ENCODE assay signal across 4 cellular contexts in the genomic region with DNA sequence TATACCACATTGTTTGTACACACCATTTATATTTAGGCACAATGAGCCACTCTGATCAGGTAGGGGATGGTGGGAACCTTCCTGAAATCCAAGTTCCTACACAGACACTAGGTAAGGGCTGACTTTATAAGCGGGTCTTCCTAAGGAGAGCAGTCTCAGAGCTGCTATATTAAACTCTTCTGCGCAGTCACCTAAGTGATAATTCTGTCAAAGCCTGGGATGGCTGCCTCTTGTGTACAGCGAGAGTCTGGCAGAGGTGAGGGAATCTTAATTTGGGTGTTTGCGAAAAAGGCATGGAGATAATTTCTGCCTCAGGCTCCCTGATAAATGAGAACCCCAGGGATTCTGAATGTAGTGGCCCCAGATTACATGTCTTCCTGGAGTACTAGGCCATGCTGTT.
"Had no signal": no experiment of that assay in that cellular context is flagged by ENCODE, and none has a peak within 500 bp of the region (broad histone marks: within the 10 kb centered on the region; RNA-seq: fewer than 3 reads in every experiment).

No MANE protein-coding gene starts in this region.

- H3K9me3 Mint-ChIP-seq: H9 had no signal

- H3K4me1 Mint-ChIP-seq: GM23338, H9 had no signal

- H3K27ac Mint-ChIP-seq: GM23338, H9 had no signal

- H3K4me2 ChIP-seq: GM23338 had no signal

- DNase-seq: H9, HCEC 1CT, IMR-90 had no signal

- H2AFZ ChIP-seq: GM23338 had no signal

- H3K4me3 ChIP-seq: GM23338 had no signal

- ATAC-seq: GM23338 had no signal

- H3K4me3 Mint-ChIP-seq: GM23338, H9 had no signal
